In the genomic region with DNA sequence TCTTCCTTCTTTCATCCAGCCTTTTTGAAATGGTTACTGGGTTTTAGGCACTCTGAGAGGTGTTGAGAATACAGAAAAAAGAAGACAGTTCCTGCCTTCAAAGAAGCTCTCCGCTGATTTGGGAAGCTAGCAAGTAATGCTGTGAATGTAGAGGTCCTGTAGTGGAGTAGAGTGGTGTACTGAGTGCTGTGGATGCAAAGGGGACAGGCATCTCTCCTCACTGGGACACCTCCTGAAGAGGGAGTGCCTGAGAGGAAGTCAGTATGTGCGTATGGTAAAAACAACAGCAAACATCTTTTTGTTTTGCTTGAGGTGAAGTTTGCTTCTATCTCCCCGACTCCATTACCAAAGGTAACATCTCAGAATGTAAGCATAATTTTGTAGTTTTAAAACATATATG, we compare ENCODE assay signal across 20 cellular contexts.
DNase-seq lines count a peak whose midpoint lies in the region; ATAC-seq and TF ChIP-seq lines count a peak whose summit lies in the region.
"Had no signal": no experiment of that assay in that cellular context is flagged by ENCODE, and none has a peak within 500 bp of the region (broad histone marks: within the 10 kb centered on the region; RNA-seq: fewer than 3 reads in every experiment).

No MANE protein-coding gene starts in this region.

- H3K79me1 ChIP-seq in mesenchymal stem cell (replicated peaks; ENCODE audit: low read length, poor library complexity, severe bottlenecking): peaks cover 5% of the 10 kb centered on the region

- no peak overlapping the region for H3K9ac ChIP-seq in mesenchymal stem cell (ENCODE audit: low read length)
- H3K9ac ChIP-seq: BLaER1 treated with 17β-estradiol and CSF1 and Interleukin-3, amounts not matched to agents 10 nM and 100 nM had no signal

- H3K36me3 Mint-ChIP-seq in activated T-cell treated with anti-CD3 and anti-CD28 coated beads, Interleukin-2, amount 50 U/mL, for 24 hours (ENCODE audit: low read depth): peaks cover 37% of the 10 kb centered on the region
- H3K36me3 Mint-ChIP-seq in GM23338 (ENCODE audit: low read depth): peaks cover 5% of the 10 kb centered on the region; the same call in 2 of the 3 replicates
- peaks cover 4% of the 10 kb centered on the region; the same call in 1 of the 2 replicates for H3K36me3 Mint-ChIP-seq in WTC11

- no peak overlapping the region for H2BK120ac ChIP-seq in mesenchymal stem cell (ENCODE audit: low read depth, low read length)

- WGBS in mesenchymal stem cell: 97% methylated on average over 1 of the region's 3 CpGs

- peaks cover 15% of the 10 kb centered on the region for H3K4me1 ChIP-seq in GM23338 (ENCODE audit: insufficient read depth)
- H3K4me1 ChIP-seq in mesenchymal stem cell (ENCODE audit: control insufficient read depth, insufficient read depth, low read depth, low read length): peaks cover 3% of the 10 kb centered on the region
- H3K4me1 ChIP-seq in ascending aorta: no peaks in the 10 kb centered on the region
- H3K4me1 ChIP-seq: A549, Caco-2 had no signal

- POLR2A ChIA-PET in WTC11 (lab: Charles Lee): no interaction called here

- H2BK15ac ChIP-seq in mesenchymal stem cell (ENCODE audit: low read depth, poor library complexity, severe bottlenecking): no peak overlapping the region

- no peak overlapping the region for H3K14ac ChIP-seq in mesenchymal stem cell (ENCODE audit: low read length in 2 of 2)

- no peaks in the 10 kb centered on the region for H3K36me3 ChIP-seq in GM23338 (ENCODE audit: insufficient read depth)
- H3K36me3 ChIP-seq in mesenchymal stem cell (ENCODE audit: control insufficient read depth in 1 of 2, insufficient read depth in 2 of 2, low read depth in 1 of 2, low read length in 2 of 2): peaks cover 2 to 16% of the 10 kb centered on the region in 2 experiments
- H3K36me3 ChIP-seq in ascending aorta: peaks cover 3 to 6% of the 10 kb centered on the region in 2 donors

- CTCF ChIA-PET in WTC11 (lab: Charles Lee): interaction anchor here (0.6 kb wide), 1 partner anchor 12 kb away, joined by 5 read pairs; no protein-coding TSS in a partner anchor

- no peaks in the 10 kb centered on the region for H3K79me2 ChIP-seq in GM23338 (replicated peaks; ENCODE audit: insufficient read depth)

- H3K18ac ChIP-seq in mesenchymal stem cell (ENCODE audit: low read depth in 1 of 2, low read length in 2 of 2): no peak overlapping the region

- H3K27me3 Mint-ChIP-seq in activated T-cell treated with anti-CD3 and anti-CD28 coated beads, Interleukin-2, amount 50 U/mL, for 24 hours: no peaks in the 10 kb centered on the region
- H3K27me3 Mint-ChIP-seq in GM23338 (ENCODE audit: insufficient read depth, low read depth, poor library complexity): peaks cover 2% of the 10 kb centered on the region
- no peaks in the 10 kb centered on the region for H3K27me3 Mint-ChIP-seq in WTC11 (ENCODE audit: low read depth)
- H3K27me3 Mint-ChIP-seq: B cell; CD4-positive, alpha-beta T cell had no signal

- peak overlapping the region; percentile 100 for H2AK5ac ChIP-seq in mesenchymal stem cell (ENCODE audit: low read length, severe bottlenecking)

- H3K9me3 Mint-ChIP-seq in activated T-cell treated with anti-CD3 and anti-CD28 coated beads, Interleukin-2, amount 50 U/mL, for 24 hours: no peaks in the 10 kb centered on the region
- H3K9me3 Mint-ChIP-seq in GM23338 (no peaks in the 10 kb centered on the region), WTC11 (no peaks in the 10 kb centered on the region)
- H3K9me3 Mint-ChIP-seq: CD4-positive, alpha-beta T cell; CD8-positive, alpha-beta T cell had no signal

- no peak overlapping the region for H3K4me2 ChIP-seq in GM23338
- H3K4me2 ChIP-seq in mesenchymal stem cell (ENCODE audit: low read length, poor library complexity, severe bottlenecking): no peak overlapping the region
- H3K4me2 ChIP-seq: A549; BLaER1 treated with 17β-estradiol and CSF1 and Interleukin-3, amounts not matched to agents 10 nM and 100 nM had no signal

- no peak overlapping the region for H3K4me3 ChIP-seq in GM23338
- H3K4me3 ChIP-seq in mesenchymal stem cell (ENCODE audit: insufficient read depth in 1 of 2, low read depth in 1 of 2, low read length in 2 of 2): no peak overlapping the region
- no peak overlapping the region for H3K4me3 ChIP-seq in ascending aorta
- H3K4me3 ChIP-seq: A549; BLaER1 treated with 17β-estradiol and CSF1 and Interleukin-3, amounts not matched to agents 10 nM and 100 nM had no signal

- H3K4me3 Mint-ChIP-seq in activated T-cell treated with anti-CD3 and anti-CD28 coated beads, Interleukin-2, amount 50 U/mL, for 24 hours: no peak overlapping the region
- no peak overlapping the region for H3K4me3 Mint-ChIP-seq in GM23338
- no peak overlapping the region for H3K4me3 Mint-ChIP-seq in WTC11
- H3K4me3 Mint-ChIP-seq: B cell; CD4-positive, alpha-beta T cell; CD8-positive, alpha-beta T cell had no signal

- H3K9me3 ChIP-seq in mesenchymal stem cell (ENCODE audit: control insufficient read depth, low read length) (no peaks in the 10 kb centered on the region), ascending aorta (no peaks in the 10 kb centered on the region)
- H3K9me3 ChIP-seq: A549; BLaER1 treated with 17β-estradiol and CSF1 and Interleukin-3, amounts not matched to agents 10 nM and 100 nM; Caco-2 had no signal

- no peak for TF ChIP-seq CTCF in GM23338 (conservative IDR thresholded peaks at IDR 0.05; ENCODE audit: low read depth in 2 of 2)
- no peak for TF ChIP-seq CTCF in WTC11 (IDR thresholded peaks at IDR 0.05)
- TF ChIP-seq CTCF in ascending aorta (IDR thresholded peaks at IDR 0.05): no peak

- ATAC-seq in GM23338 (peak; percentile 55), WTC11 (peak; percentile 60; the same call in 1 of the 2 replicates), GM18520 (IDR thresholded peaks at IDR 0.05; ENCODE audit: unreplicated experiment) (no peak)
- ATAC-seq: A549; CD8-positive, alpha-beta T cell had no signal

- H3K27ac Mint-ChIP-seq in activated T-cell treated with anti-CD3 and anti-CD28 coated beads, Interleukin-2, amount 50 U/mL, for 24 hours: peak overlapping the region; percentile 41
- no peak overlapping the region; the same call in 1 of the 2 replicates for H3K27ac Mint-ChIP-seq in GM23338
- no peak overlapping the region; the same call in 1 of the 2 replicates for H3K27ac Mint-ChIP-seq in WTC11
- H3K27ac Mint-ChIP-seq: B cell; CD4-positive, alpha-beta T cell; CD8-positive, alpha-beta T cell had no signal

- no peaks in the 10 kb centered on the region for H3K4me1 Mint-ChIP-seq in activated T-cell treated with anti-CD3 and anti-CD28 coated beads, Interleukin-2, amount 50 U/mL, for 24 hours (ENCODE audit: low read depth)
- H3K4me1 Mint-ChIP-seq in GM23338 (peaks cover 22% of the 10 kb centered on the region), WTC11 (peaks cover 21% of the 10 kb centered on the region)

- intact Hi-C loops in ascending aorta (cut with DNase I): no loop called here

- H2BK5ac ChIP-seq in mesenchymal stem cell (ENCODE audit: low read depth, low read length, poor library complexity, severe bottlenecking): peak overlapping the region; percentile 76

- H3K27me3 ChIP-seq in GM23338 (ENCODE audit: insufficient read depth) (no peaks in the 10 kb centered on the region), mesenchymal stem cell (ENCODE audit: control insufficient read depth in 1 of 2, insufficient read depth in 1 of 2, low read length in 2 of 2) (no peaks in the 10 kb centered on the region), ascending aorta (no peaks in the 10 kb centered on the region)
- H3K27me3 ChIP-seq: BLaER1 treated with 17β-estradiol and CSF1 and Interleukin-3, amounts not matched to agents 10 nM and 100 nM had no signal

- H3F3A ChIP-seq in GM23338 (replicated peaks; ENCODE audit: low read depth): no peaks in the 10 kb centered on the region

- no peak overlapping the region for H3K27ac ChIP-seq in GM23338 (ENCODE audit: low read depth)
- H3K27ac ChIP-seq in mesenchymal stem cell (ENCODE audit: low read length, poor library complexity, severe bottlenecking): no peak overlapping the region
- H3K27ac ChIP-seq in ascending aorta: no peak overlapping the region
- H3K27ac ChIP-seq: 22Rv1; A549; BLaER1 treated with 17β-estradiol and CSF1 and Interleukin-3, amounts not matched to agents 10 nM and 100 nM; C4-2B had no signal

- DNase-seq in activated T-cell treated with anti-CD3 and anti-CD28 coated beads, Interleukin-2, amount 50 U/mL, for 24 hours: no peak
- DNase-seq in activated T-cell treated with anti-CD3 and anti-CD28 coated beads for 4 hours (no peak), GM23338 (ENCODE audit: low spot score) (no peak), WTC11 (ENCODE audit: low spot score) (no peak), mesenchymal stem cell (no peak), ascending aorta (ENCODE audit: low spot score in 2 of 2) (no peak), NCI-H2196 treated with DMSO at 0.1 percent for 48 hours (lab: John Stamatoyannopoulos, UW; ENCODE audit: unreplicated experiment) (no peak)
- DNase-seq: AML-193; Caco-2; Calu3; CD4-positive, alpha-beta T cell; CD8-positive, alpha-beta T cell; DMS79 treated with DMSO at 0.1 percent for 48 hours; GF-D8 had no signal

- H3K4ac ChIP-seq in mesenchymal stem cell (ENCODE audit: low read depth in 1 of 2, low read length in 2 of 2): no peak overlapping the region

- H4K20me1 ChIP-seq in GM23338 (replicated peaks; ENCODE audit: insufficient read depth): no peaks in the 10 kb centered on the region

- H3K9me2 ChIP-seq in GM23338 (ENCODE audit: insufficient read depth): no peaks in the 10 kb centered on the region

- no peak overlapping the region for H4K8ac ChIP-seq in mesenchymal stem cell (ENCODE audit: low read length)

- H4K91ac ChIP-seq in mesenchymal stem cell (ENCODE audit: low read length): no peak overlapping the region

- H2BK12ac ChIP-seq in mesenchymal stem cell (ENCODE audit: low read length in 2 of 2): no peak overlapping the region

- no peak overlapping the region for H2AFZ ChIP-seq in GM23338
- H2AFZ ChIP-seq in mesenchymal stem cell (ENCODE audit: low read depth, low read length): no peak overlapping the region

- no peak overlapping the region for H3K23ac ChIP-seq in mesenchymal stem cell (ENCODE audit: low read length in 2 of 2)

TF ChIP-seq in GM23338, 12 proteins besides CTCF, POLR2A, EP300 and RAD21 (continues in another document):
- TF ChIP-seq EZH2 (IDR thresholded peaks at IDR 0.05; ENCODE audit: low read depth, unreplicated experiment) (no peak), EZH2phosphoT487 (IDR thresholded peaks at IDR 0.05; ENCODE audit: unreplicated experiment) (no peak)

TF ChIP-seq in WTC11, 78 proteins besides CTCF, POLR2A, EP300 and RAD21 (continues in another document):
- no peak for TF ChIP-seq SMAD3 (CRISPR knock-in tag; IDR thresholded peaks at IDR 0.05; ENCODE audit: borderline replicate concordance)
